In the genomic region with DNA sequence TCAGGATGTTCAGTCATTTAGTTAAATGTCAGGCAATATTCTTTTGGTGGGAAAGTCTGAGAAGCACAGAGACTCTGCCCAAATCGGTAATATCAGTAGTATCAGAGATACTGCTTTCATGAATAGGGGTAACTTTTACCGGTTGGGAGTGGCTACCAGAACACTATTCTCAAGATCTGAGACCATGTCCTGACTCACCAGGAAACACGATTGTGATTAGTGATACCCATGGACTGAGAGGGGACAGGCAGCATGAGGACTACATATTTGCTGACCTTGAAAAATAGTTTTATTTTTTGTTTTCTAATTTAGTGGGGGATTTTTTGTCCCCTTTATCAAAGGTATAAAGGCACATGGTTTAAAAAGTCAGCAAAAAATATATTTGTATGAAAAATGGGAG, we compare ENCODE assay signal across 15 cellular contexts.
"Had no signal": no experiment of that assay in that cellular context is flagged by ENCODE, and none has a peak within 500 bp of the region (broad histone marks: within the 10 kb centered on the region; RNA-seq: fewer than 3 reads in every experiment).

No MANE protein-coding gene starts in this region.

- H3K4me3 ChIP-seq: left lung, mucosa of descending colon, pancreas, suprapubic skin had no signal

- H3K4me1 Mint-ChIP-seq: naive thymus-derived CD4-positive, alpha-beta T cell had no signal

- H3K27ac Mint-ChIP-seq: activated CD4-positive, alpha-beta memory T cell treated with anti-CD3 and anti-CD28 coated beads for 36 hours; activated T-helper 1 cell treated with anti-CD3 and anti-CD28 coated beads, Interleukin-12 subunit alpha, Interleukin-12 subunit beta, Interleukin-2, Interleukin-4 antibody, amounts not matched to agents 30 ng/mL and 10 ng/mL and 1 ng/mL, durations not matched to agents 14 hours and 24 hours and 36 hours; type B pancreatic cell had no signal

- H3K27me3 ChIP-seq: left lung, pancreas, suprapubic skin had no signal

- H3K4me3 Mint-ChIP-seq: activated CD4-positive, alpha-beta memory T cell treated with anti-CD3 and anti-CD28 coated beads for 36 hours; activated T-helper 1 cell treated with anti-CD3 and anti-CD28 coated beads, Interleukin-12 subunit alpha, Interleukin-12 subunit beta, Interleukin-2, Interleukin-4 antibody, amounts not matched to agents 30 ng/mL and 10 ng/mL and 1 ng/mL, durations not matched to agents 14 hours and 24 hours and 36 hours; naive thymus-derived CD4-positive, alpha-beta T cell; type B pancreatic cell had no signal

- H3K9me3 Mint-ChIP-seq: activated CD4-positive, alpha-beta memory T cell treated with anti-CD3 and anti-CD28 coated beads for 36 hours; activated T-helper 1 cell treated with anti-CD3 and anti-CD28 coated beads, Interleukin-12 subunit alpha, Interleukin-12 subunit beta, Interleukin-2, Interleukin-4 antibody, amounts not matched to agents 30 ng/mL and 10 ng/mL and 1 ng/mL, durations not matched to agents 14 hours and 24 hours and 36 hours; naive thymus-derived CD4-positive, alpha-beta T cell; type B pancreatic cell had no signal

- H3K27ac ChIP-seq: left lung, pancreas, suprapubic skin had no signal

- ATAC-seq: left lung; mucosa of descending colon; naive thymus-derived CD4-positive, alpha-beta T cell; pancreas had no signal

- FAIRE-seq: endometrium, pancreas had no signal

- DNase-seq: activated CD4-positive, alpha-beta memory T cell treated with anti-CD3 and anti-CD28 coated beads for 36 hours; activated CD4-positive, alpha-beta T cell treated with anti-CD3 and anti-CD28 coated beads for 1 hour; activated naive CD4-positive, alpha-beta T cell; islet precursor cell; left lung; mammary epithelial cell; mucosa of descending colon; naive thymus-derived CD4-positive, alpha-beta T cell; pancreas; stimulated activated CD4-positive, alpha-beta T cell treated with anti-CD3 and anti-CD28 coated beads, Interleukin-2, amount 100 ng/mL, for 48 hours; stimulated activated naive CD4-positive, alpha-beta T cell treated with Interleukin-2 at 50 U/mL for 16 hours had no signal

- H3K4me1 ChIP-seq: left lung, pancreas, suprapubic skin had no signal

- H3K27me3 Mint-ChIP-seq: activated CD4-positive, alpha-beta memory T cell treated with anti-CD3 and anti-CD28 coated beads for 36 hours; naive thymus-derived CD4-positive, alpha-beta T cell; type B pancreatic cell had no signal

- H3K9me3 ChIP-seq: left lung, mucosa of descending colon, pancreas, suprapubic skin had no signal
